ENCODE assay signal across 1 cellular context in the genomic region with DNA sequence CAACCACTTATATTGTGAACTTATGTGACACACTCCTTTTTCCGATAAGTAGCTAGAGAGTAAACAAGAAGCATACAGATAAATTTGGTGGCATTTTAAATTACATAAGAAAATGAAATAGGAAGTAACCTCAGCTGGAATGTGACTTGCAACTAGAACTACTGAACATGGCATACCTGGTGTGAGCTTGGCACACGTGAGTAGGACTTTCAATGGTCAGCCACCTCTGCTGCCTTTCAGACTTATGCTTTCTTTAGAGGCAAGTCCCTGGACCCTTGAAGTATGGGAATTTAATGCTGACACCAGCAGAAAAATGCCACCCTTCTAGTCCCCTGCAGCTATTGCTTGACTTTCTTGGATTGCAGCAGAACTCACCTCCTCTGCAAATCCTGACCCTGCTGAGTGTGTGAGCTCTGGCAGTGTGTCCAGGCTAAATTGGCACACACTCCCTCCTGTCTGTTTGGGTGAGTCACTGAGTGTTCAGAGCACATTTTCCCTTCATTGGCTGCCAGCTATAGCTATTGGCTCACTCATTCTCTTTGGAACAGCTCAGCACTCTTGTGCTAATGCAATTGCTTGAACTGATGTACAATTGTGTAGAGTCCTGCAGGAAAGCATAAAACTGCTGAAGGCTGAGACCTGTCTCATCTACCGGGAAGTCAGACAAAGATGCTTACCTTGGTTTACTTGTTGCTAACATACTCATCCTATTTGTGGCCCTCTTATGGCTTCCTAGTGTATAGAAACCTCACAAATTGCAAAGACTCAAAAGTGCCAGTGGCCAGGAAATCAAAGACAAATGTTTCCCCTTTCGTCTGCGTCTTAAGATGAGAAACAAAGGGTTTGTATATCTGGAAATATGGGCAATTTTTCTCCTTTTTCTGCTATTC.
A peak's percentile ranks its signal among the peaks of the same experiment; 100 is the strongest.
TF ChIP-seq lines count a peak whose summit lies in the region.

No MANE protein-coding gene starts in this region.

TF ChIP-seq in HCT116, 20 proteins besides CTCF, POLR2A, EP300 and RAD21 (continued from another document):
- TF ChIP-seq, protein P1, sequence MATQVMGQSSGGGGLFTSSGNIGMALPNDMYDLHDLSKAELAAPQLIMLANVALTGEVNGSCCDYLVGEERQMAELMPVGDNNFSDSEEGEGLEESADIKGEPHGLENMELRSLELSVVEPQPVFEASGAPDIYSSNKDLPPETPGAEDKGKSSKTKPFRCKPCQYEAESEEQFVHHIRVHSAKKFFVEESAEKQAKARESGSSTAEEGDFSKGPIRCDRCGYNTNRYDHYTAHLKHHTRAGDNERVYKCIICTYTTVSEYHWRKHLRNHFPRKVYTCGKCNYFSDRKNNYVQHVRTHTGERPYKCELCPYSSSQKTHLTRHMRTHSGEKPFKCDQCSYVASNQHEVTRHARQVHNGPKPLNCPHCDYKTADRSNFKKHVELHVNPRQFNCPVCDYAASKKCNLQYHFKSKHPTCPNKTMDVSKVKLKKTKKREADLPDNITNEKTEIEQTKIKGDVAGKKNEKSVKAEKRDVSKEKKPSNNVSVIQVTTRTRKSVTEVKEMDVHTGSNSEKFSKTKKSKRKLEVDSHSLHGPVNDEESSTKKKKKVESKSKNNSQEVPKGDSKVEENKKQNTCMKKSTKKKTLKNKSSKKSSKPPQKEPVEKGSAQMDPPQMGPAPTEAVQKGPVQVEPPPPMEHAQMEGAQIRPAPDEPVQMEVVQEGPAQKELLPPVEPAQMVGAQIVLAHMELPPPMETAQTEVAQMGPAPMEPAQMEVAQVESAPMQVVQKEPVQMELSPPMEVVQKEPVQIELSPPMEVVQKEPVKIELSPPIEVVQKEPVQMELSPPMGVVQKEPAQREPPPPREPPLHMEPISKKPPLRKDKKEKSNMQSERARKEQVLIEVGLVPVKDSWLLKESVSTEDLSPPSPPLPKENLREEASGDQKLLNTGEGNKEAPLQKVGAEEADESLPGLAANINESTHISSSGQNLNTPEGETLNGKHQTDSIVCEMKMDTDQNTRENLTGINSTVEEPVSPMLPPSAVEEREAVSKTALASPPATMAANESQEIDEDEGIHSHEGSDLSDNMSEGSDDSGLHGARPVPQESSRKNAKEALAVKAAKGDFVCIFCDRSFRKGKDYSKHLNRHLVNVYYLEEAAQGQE (IDR thresholded peaks at IDR 0.05; ENCODE audit: low read depth) = no peak
- peak; percentile 21; the same call in 1 of the 2 replicates for TF ChIP-seq SP1 (IDR thresholded peaks at IDR 0.05; ENCODE audit: low read depth)
- peak; percentile 50 for TF ChIP-seq FOSL1 (IDR thresholded peaks at IDR 0.05; ENCODE audit: low read depth)
- TF ChIP-seq, protein P2, sequence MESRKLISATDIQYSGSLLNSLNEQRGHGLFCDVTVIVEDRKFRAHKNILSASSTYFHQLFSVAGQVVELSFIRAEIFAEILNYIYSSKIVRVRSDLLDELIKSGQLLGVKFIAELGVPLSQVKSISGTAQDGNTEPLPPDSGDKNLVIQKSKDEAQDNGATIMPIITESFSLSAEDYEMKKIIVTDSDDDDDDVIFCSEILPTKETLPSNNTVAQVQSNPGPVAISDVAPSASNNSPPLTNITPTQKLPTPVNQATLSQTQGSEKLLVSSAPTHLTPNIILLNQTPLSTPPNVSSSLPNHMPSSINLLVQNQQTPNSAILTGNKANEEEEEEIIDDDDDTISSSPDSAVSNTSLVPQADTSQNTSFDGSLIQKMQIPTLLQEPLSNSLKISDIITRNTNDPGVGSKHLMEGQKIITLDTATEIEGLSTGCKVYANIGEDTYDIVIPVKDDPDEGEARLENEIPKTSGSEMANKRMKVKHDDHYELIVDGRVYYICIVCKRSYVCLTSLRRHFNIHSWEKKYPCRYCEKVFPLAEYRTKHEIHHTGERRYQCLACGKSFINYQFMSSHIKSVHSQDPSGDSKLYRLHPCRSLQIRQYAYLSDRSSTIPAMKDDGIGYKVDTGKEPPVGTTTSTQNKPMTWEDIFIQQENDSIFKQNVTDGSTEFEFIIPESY (IDR thresholded peaks at IDR 0.05; ENCODE audit: extremely low read depth, insufficient replicate concordance, low read length) = no peak
- no peak for TF ChIP-seq ATF3 (IDR thresholded peaks at IDR 0.05)
